9 cellular contexts compared by ENCODE assay signal in genomic region chr3:111621535-111621934, GRCh38. TPM values are rescaled to one million over a fixed set of nuclear protein-coding genes. Genes with fewer than 3 reads are reported as not detected.
DNase-seq lines count a peak whose midpoint lies in the region; ATAC-seq and TF ChIP-seq lines count a peak whose summit lies in the region.
"Had no signal": no experiment of that assay in that cellular context is flagged by ENCODE, and none has a peak within 500 bp of the region (broad histone marks: within the 10 kb centered on the region; RNA-seq: fewer than 3 reads in every experiment).

No MANE protein-coding gene starts in this region.

- no peak overlapping the region for H2BK120ac ChIP-seq in neuronal stem cell (ENCODE audit: low read depth, low read length)

- no peak overlapping the region for H3K23ac ChIP-seq in neuronal stem cell (ENCODE audit: low read depth, low read length, poor library complexity)

- ATAC-seq in Right ventricle myocardium superior (ENCODE audit: poor library complexity) (no peak), HG03378 (IDR thresholded peaks at IDR 0.05; ENCODE audit: unreplicated experiment) (no peak)

- DNase-seq in NCI-H748 (lab: John Stamatoyannopoulos, UW; ENCODE audit: unreplicated experiment) (peak; percentile 10), NCI-H748 treated with DMSO at 0.1 percent for 48 hours (lab: John Stamatoyannopoulos, UW) (no peak), KBM-7 (peak; percentile 8), neuronal stem cell (ENCODE audit: low spot score) (peak; percentile 24), Right ventricle myocardium superior (no peak), coronary artery (ENCODE audit: low spot score) (no peak)
- DNase-seq in activated naive CD4-positive, alpha-beta T cell treated with anti-CD3 and anti-CD28 coated beads, Interleukin-2, amount 50 U/mL, for 16 hours, result peak; percentile 28

- H2BK15ac ChIP-seq in neuronal stem cell (ENCODE audit: low read length), result no peak overlapping the region

- in situ Hi-C loops in KBM-7 (cut with MboI; ENCODE audit: low pct_unique_long_range_greater_than_20kb, low sequenced_read_pairs), result no loop called here

- no peak overlapping the region for H3K27ac ChIP-seq in neuronal stem cell (replicated peaks; ENCODE audit: low read length)
- no peak overlapping the region for H3K27ac ChIP-seq in coronary artery

- H2BK5ac ChIP-seq in neuronal stem cell (ENCODE audit: low read length), result no peak overlapping the region

- H3K4ac ChIP-seq in neuronal stem cell (ENCODE audit: low read length), result no peak overlapping the region

- no peak overlapping the region for H4K91ac ChIP-seq in neuronal stem cell (ENCODE audit: low read depth, low read length, poor library complexity)

- H3K14ac ChIP-seq in neuronal stem cell (ENCODE audit: low read length), result no peak overlapping the region

- H3K4me3 ChIP-seq in neuronal stem cell (ENCODE audit: low read length in 2 of 2), result no peak overlapping the region
- no peak overlapping the region for H3K4me3 ChIP-seq in coronary artery

- H3K18ac ChIP-seq in neuronal stem cell (ENCODE audit: low read length), result no peak overlapping the region

- no peaks in the 10 kb centered on the region for H3K79me1 ChIP-seq in neuronal stem cell (ENCODE audit: low read depth, low read length)

- no peak overlapping the region for H4K8ac ChIP-seq in neuronal stem cell (ENCODE audit: low read depth, low read length)

- H2AFZ ChIP-seq in neuronal stem cell (ENCODE audit: low read length), result no peak overlapping the region

- no peaks in the 10 kb centered on the region for H3K4me1 ChIP-seq in neuronal stem cell (ENCODE audit: control insufficient read depth in 2 of 2, insufficient read depth in 1 of 2, low read depth in 1 of 2, low read length in 2 of 2)

- no peaks in the 10 kb centered on the region for H3K27me3 ChIP-seq in neuronal stem cell (ENCODE audit: control insufficient read depth in 3 of 3, insufficient read depth in 3 of 3, low read depth in 1 of 3, low read length in 3 of 3)

- H3K9ac ChIP-seq in neuronal stem cell (ENCODE audit: low read depth, low read length, poor library complexity), result no peak overlapping the region

- no peak for TF ChIP-seq CTCF in coronary artery (IDR thresholded peaks at IDR 0.05)

- intact Hi-C loops in Right ventricle myocardium superior (cut with DNase I), result no loop called here

- H2AK5ac ChIP-seq in neuronal stem cell (ENCODE audit: low read depth, low read length), result no peak overlapping the region

- H2BK12ac ChIP-seq in neuronal stem cell (ENCODE audit: low read length), result no peak overlapping the region

- H3K4me2 ChIP-seq in neuronal stem cell (ENCODE audit: insufficient read depth, low read length, poor library complexity, severe bottlenecking), result no peak overlapping the region

- peaks cover 0 to 8% of the 10 kb centered on the region in 2 donors for H3K9me3 ChIP-seq in neuronal stem cell (replicated peaks in 1 of 2; ENCODE audit: control insufficient read depth in 2 of 2, insufficient read depth in 1 of 2, low read depth in 1 of 2, low read length in 2 of 2)

- H3K36me3 ChIP-seq in neuronal stem cell (replicated peaks in 1 of 2; ENCODE audit: control insufficient read depth in 2 of 2, insufficient read depth in 2 of 2, low read length in 2 of 2), result no peaks in the 10 kb centered on the region

- no CpG with 5 or more reads among the region's 5 CpGs for WGBS in neuronal stem cell (ENCODE audit: extremely low coverage in 2 of 2, insufficient read length in 2 of 2, insufficient replicate concordance in 1 of 2), 2 donors

RNA-seq across cellular contexts. Expression of gene ZBED2, which starts 26.4 kb away (rescaled TPM):
- polyA plus RNA-seq in neuronal stem cell (2013, experiment 1 of 2), result not detected
- polyA plus RNA-seq in neuronal stem cell (2013, experiment 2 of 2), result not detected
- not detected for total RNA-seq in Right ventricle myocardium superior
- total RNA-seq: lung microvascular endothelial cell had no signal

RNA-seq across cellular contexts. Expression of gene PLCXD2, which starts 52.9 kb away (rescaled TPM):
- 2.3 TPM for polyA plus RNA-seq in neuronal stem cell (2013, experiment 1 of 2)
- 2.4 TPM for polyA plus RNA-seq in neuronal stem cell (2013, experiment 2 of 2)
- 3.4 TPM for total RNA-seq in Right ventricle myocardium superior

Comparison
In these comparisons a context has a peak if more than half of its experiments do, and no peak if none do; other contexts are left out.
1. DNase-seq: peak in NCI-H748 (single experiment), KBM-7 (single experiment), activated naive CD4-positive, alpha-beta T cell treated with anti-CD3 and anti-CD28 coated beads, Interleukin-2, amount 50 U/mL, for 16 hours (single experiment) and neuronal stem cell (single experiment); none in NCI-H748 treated with DMSO at 0.1 percent for 48 hours (single experiment), Right ventricle myocardium superior (single experiment) and coronary artery (single experiment).